24 cellular contexts compared by ENCODE assay signal in the genomic region with DNA sequence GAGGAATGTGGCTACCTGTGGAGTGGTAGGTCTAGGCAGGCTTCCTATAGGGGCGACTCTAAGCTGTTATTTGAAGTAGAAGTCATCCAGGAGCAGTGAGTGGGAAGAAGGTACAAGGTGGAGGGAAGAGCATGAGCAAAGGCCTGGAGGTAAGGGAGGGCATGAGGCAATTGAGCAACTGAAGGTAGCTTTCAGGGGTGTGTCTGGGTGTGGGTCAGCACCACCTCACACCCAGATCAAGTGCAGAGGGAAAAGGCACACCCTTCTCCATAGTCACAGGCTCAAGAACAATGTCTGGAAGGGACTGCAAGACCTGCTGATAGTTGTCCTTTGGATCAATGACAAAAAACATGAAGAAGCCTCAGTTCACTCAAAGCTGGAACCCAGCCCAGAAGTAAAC. TPM values are rescaled to one million over a fixed set of nuclear protein-coding genes. Genes with fewer than 3 reads are reported as not detected.
"Had no signal": no experiment of that assay in that cellular context is flagged by ENCODE, and none has a peak within 500 bp of the region (broad histone marks: within the 10 kb centered on the region; RNA-seq: fewer than 3 reads in every experiment).

No MANE protein-coding gene starts in this region.

- H3K79me2 ChIP-seq: parathyroid adenoma had no signal

- H3K27me3 ChIP-seq: colonic mucosa, gastrocnemius medialis, neural progenitor cell, right lobe of liver, tibial nerve, upper lobe of right lung, uterus had no signal

- H2AFZ ChIP-seq: neural progenitor cell, parathyroid adenoma had no signal

- H3K9me3 ChIP-seq: colonic mucosa, gastrocnemius medialis, lower lobe of right lung, right lobe of liver, thoracic aorta, tibial nerve, upper lobe of right lung, uterus had no signal

- H3K27ac ChIP-seq: colonic mucosa, gastrocnemius medialis, lower lobe of right lung, neural progenitor cell, parathyroid adenoma, right lobe of liver, thoracic aorta, tibial nerve, upper lobe of right lung, uterus had no signal

- DNase-seq: colonic mucosa; effector CD8-positive, alpha-beta T cell; endodermal cell; foreskin fibroblast; gastrocnemius medialis; head of caudate nucleus; left ventricle myocardium superior; lower lobe of right lung; midbrain; naive thymus-derived CD4-positive, alpha-beta T cell; right lobe of liver; small intestine; stimulated activated CD4-positive, alpha-beta T cell treated with anti-CD3 and anti-CD28 coated beads, Interleukin-15, amount 100 ng/mL, for 24 hours; stimulated activated CD4-positive, alpha-beta T cell treated with anti-CD3 and anti-CD28 coated beads, Interleukin-2, amount 100 ng/mL, for 48 hours; stimulated activated naive B cell treated with anti-CD40 and anti-IgM and Interleukin-4, amounts not matched to agents 10 μg/mL and 1 μg/mL and 100 μg/mL, for 72 hours; upper lobe of right lung; uterus had no signal

- H3K4me2 ChIP-seq: neural progenitor cell had no signal

- FAIRE-seq: keratinocyte, small intestine had no signal

- H3K4me3 ChIP-seq: colonic mucosa, gastrocnemius medialis, lower lobe of right lung, neural progenitor cell, right lobe of liver, thoracic aorta, tibial nerve, upper lobe of right lung, uterus had no signal

- ATAC-seq: gastrocnemius medialis; left ventricle myocardium superior; lower lobe of right lung; naive thymus-derived CD4-positive, alpha-beta T cell; right lobe of liver; stimulated activated naive B cell treated with anti-CD40 and anti-IgM and Interleukin-4, amounts not matched to agents 10 μg/mL and 1 μg/mL and 100 μg/mL, for 72 hours; upper lobe of right lung had no signal

- H3K36me3 ChIP-seq: colonic mucosa, gastrocnemius medialis, lower lobe of right lung, neural progenitor cell, right lobe of liver, thoracic aorta, tibial nerve, upper lobe of right lung, uterus had no signal

- H3K4me1 ChIP-seq: colonic mucosa, lower lobe of right lung, neural progenitor cell, parathyroid adenoma, right lobe of liver, tibial nerve, upper lobe of right lung, uterus had no signal

RNA-seq across cellular contexts. Expression of gene IRX6, which starts 46.5 kb away (rescaled TPM):
- total RNA-seq: colonic mucosa; glomerular endothelial cell; left ventricle myocardium superior; naive thymus-derived CD4-positive, alpha-beta T cell; progenitor cell of endocrine pancreas; right lobe of liver; thoracic aorta had no signal
